Comparison of ENCODE assay signal across 14 cellular contexts in the genomic region with DNA sequence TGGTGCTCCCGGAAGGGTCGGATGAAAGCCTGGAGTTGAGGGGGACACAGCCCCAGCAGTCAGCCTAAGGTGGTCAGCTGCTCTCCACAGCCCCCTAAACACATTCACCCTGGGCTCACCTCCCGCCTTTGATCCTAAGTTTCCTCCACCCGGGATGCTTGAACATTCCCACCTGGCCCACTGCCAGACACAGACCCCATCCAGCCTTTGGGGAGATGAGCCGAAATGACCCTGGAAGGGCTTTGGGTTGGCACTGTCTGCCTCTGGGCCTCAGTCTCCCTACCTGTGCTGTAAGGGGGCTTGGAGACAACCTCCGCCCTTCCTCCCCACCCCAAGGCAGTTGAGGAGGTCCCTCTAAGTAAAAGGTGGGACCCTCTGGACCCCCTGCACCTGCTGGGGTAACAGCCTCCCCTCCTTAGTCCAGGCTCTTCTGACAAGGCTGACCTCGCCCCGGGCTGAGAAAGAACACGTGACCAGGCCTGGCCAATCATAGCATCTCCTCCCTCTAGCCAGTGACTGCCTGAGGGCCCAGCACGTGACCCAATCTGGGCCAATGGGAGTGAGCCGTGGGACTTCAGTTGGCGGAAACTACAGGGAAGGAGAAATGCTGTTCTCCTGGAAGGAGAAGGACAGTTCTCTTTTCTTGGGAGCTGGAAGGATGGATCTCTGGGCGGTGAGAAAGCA. TPM values are rescaled to one million over a fixed set of nuclear protein-coding genes. Genes with fewer than 3 reads are reported as not detected.
DNase-seq lines count a peak whose midpoint lies in the region; ATAC-seq and TF ChIP-seq lines count a peak whose summit lies in the region.
"Had no signal": no experiment of that assay in that cellular context is flagged by ENCODE, and none has a peak within 500 bp of the region (broad histone marks: within the 10 kb centered on the region; RNA-seq: fewer than 3 reads in every experiment).

No MANE protein-coding gene starts in this region.

- H3K4me1 ChIP-seq in SJCRH30 (no peaks in the 10 kb centered on the region), foreskin keratinocyte (peaks cover 4% of the 10 kb centered on the region), transverse colon (peaks cover 2 to 33% (median 21%) of the 10 kb centered on the region in 4 donors)

- H3K36me3 ChIP-seq in SJCRH30: peaks cover 77% of the 10 kb centered on the region
- H3K36me3 ChIP-seq in transverse colon: peaks cover 0 to 15% (median 2%) of the 10 kb centered on the region in 4 donors

- H3K9me3 ChIP-seq in SJCRH30 (replicated peaks) (no peaks in the 10 kb centered on the region), transverse colon (no peaks in the 10 kb centered on the region)
- H3K9me3 ChIP-seq: right atrium auricular region, tibial nerve had no signal

- TF ChIP-seq CTCF in foreskin keratinocyte (conservative IDR thresholded peaks at IDR 0.05) (no peak), transverse colon (IDR thresholded peaks at IDR 0.05) (no peak)

- H3K27me3 ChIP-seq in SJCRH30 (no peaks in the 10 kb centered on the region), foreskin keratinocyte (no peaks in the 10 kb centered on the region), transverse colon (no peaks in the 10 kb centered on the region)
- H3K27me3 ChIP-seq: right atrium auricular region, tibial nerve had no signal

- 95% methylated on average over 13 of the region's 13 CpGs; no CpG with 5 or more reads in 1 of the 2 donors for WGBS in transverse colon (ENCODE audit: low coverage in 1 of 2), 2 donors

- peaks cover 0 to 3% of the 10 kb centered on the region in 2 donors for H3K36me3 Mint-ChIP-seq in activated naive CD4-positive, alpha-beta T cell treated with anti-CD3 and anti-CD28 coated beads, Interleukin-2, amount 50 U/mL, for 72 hours

- in situ Hi-C loops in transverse colon (cut with MboI; ENCODE audit: low pct_ligation_motif_present in 1 of 4, low pct_unique_long_range_greater_than_20kb in 1 of 4, low sequenced_read_pairs in 3 of 4): no loop called here

- intact Hi-C loops in transverse colon (cut with DNase I; ENCODE audit: low total_unique reads): no loop called here

- no peak for TF ChIP-seq EP300 in transverse colon (IDR thresholded peaks at IDR 0.05; ENCODE audit: low read depth)

- H3K27ac ChIP-seq in SJCRH30 (no peak overlapping the region), foreskin keratinocyte (no peak overlapping the region), transverse colon (peak overlapping the region; percentile 14 to 80 (median 72))
- H3K27ac ChIP-seq: SK-N-MC, tibial nerve had no signal

- H3K27ac Mint-ChIP-seq in activated naive CD4-positive, alpha-beta T cell treated with anti-CD3 and anti-CD28 coated beads, Interleukin-2, amount 50 U/mL, for 72 hours: no peak overlapping the region

- TF ChIP-seq POLR2A in transverse colon (IDR thresholded peaks at IDR 0.05): no peak

- ATAC-seq in activated naive CD4-positive, alpha-beta T cell treated with anti-CD3 and anti-CD28 coated beads, Interleukin-2, amount 50 U/mL, for 72 hours: peak; percentile 31 to 47
- ATAC-seq in foreskin keratinocyte: peak; percentile 16
- no peak for ATAC-seq in HG03378 (IDR thresholded peaks at IDR 0.05; ENCODE audit: unreplicated experiment)

- H3K9me3 Mint-ChIP-seq in activated naive CD4-positive, alpha-beta T cell treated with anti-CD3 and anti-CD28 coated beads, Interleukin-2, amount 50 U/mL, for 72 hours: no peaks in the 10 kb centered on the region

- H3K4me3 ChIP-seq in SJCRH30 (no peak overlapping the region), transverse colon (no peak overlapping the region)
- H3K4me3 ChIP-seq: right atrium auricular region, SK-N-MC, tibial nerve had no signal

- no peak for DNase-seq in activated naive CD4-positive, alpha-beta T cell treated with anti-CD3 and anti-CD28 coated beads, Interleukin-2, amount 50 U/mL, for 72 hours (ENCODE audit: low spot score in 2 of 2)
- no peak for DNase-seq in activated naive CD4-positive, alpha-beta T cell treated with Interleukin-2 at 50 U/mL for 16 hours
- DNase-seq in SJCRH30 (peak; percentile 47 to 60), foreskin keratinocyte (no peak), transverse colon (no peak), NCI-H524 (lab: John Stamatoyannopoulos, UW) (no peak), NCI-H2171 treated with DMSO at 0.1 percent for 48 hours (lab: John Stamatoyannopoulos, UW) (no peak)
- DNase-seq: caudate nucleus, NCI-H1092, NCI-H524 treated with DMSO at 0.1 percent for 48 hours had no signal

RNA-seq across cellular contexts. Expression of a gene that starts 16.9 kb away (rescaled TPM):
- total RNA-seq in activated naive CD4-positive, alpha-beta T cell treated with anti-CD3 and anti-CD28 coated beads, Interleukin-2, amount 50 U/mL, for 72 hours: 100 to 1,000 TPM; 152 to 221 TPM
- 216 and 249 TPM in 2 replicates for total RNA-seq in SJCRH30 (2014; rRNA removed; shearing (Covaris generic))
- total RNA-seq in foreskin keratinocyte: 79.8 and 81.9 TPM in 2 replicates
- polyA plus RNA-seq in foreskin keratinocyte: 82.0 and 85.8 TPM in 2 replicates
- total RNA-seq in transverse colon: 100 to 1,000 TPM in 1 of 4 donors, 10 to 100 TPM in 3; 23.7 to 104 (median 62.8) TPM

RNA-seq across cellular contexts. Expression of a gene that starts 23.7 kb away (rescaled TPM):
- 10 to 100 TPM; 14.8 to 21.2 TPM for total RNA-seq in activated naive CD4-positive, alpha-beta T cell treated with anti-CD3 and anti-CD28 coated beads, Interleukin-2, amount 50 U/mL, for 72 hours
- total RNA-seq in SJCRH30 (2014; rRNA removed; shearing (Covaris generic)): 67.7 TPM in 2 replicates
- 58.2 and 67.4 TPM in 2 replicates for total RNA-seq in foreskin keratinocyte
- 57.0 and 65.6 TPM in 2 replicates for polyA plus RNA-seq in foreskin keratinocyte
- 10 to 100 TPM in 3 of 4 donors, 1 to 10 TPM in 1; 9.6 to 30.9 (median 23.2) TPM for total RNA-seq in transverse colon

Comparison
In these comparisons a context has a peak if more than half of its experiments do, and no peak if none do; other contexts are left out.
1. DNase-seq: peak in SJCRH30 (2 of 2); none in activated naive CD4-positive, alpha-beta T cell treated with anti-CD3 and anti-CD28 coated beads, Interleukin-2, amount 50 U/mL, for 72 hours (0 of 2), activated naive CD4-positive, alpha-beta T cell treated with Interleukin-2 at 50 U/mL for 16 hours (single experiment), foreskin keratinocyte (0 of 2), transverse colon (single experiment), NCI-H524 (0 of 2) and NCI-H2171 treated with DMSO at 0.1 percent for 48 hours (single experiment).
2. H3K27ac ChIP-seq: peak in transverse colon (4 of 4); none in SJCRH30 (single experiment) and foreskin keratinocyte (single experiment).